ENCODE assay signal across 1 cellular context in genomic region chr5:138466058-138466899, GRCh38.
TF ChIP-seq lines count a peak whose summit lies in the region.

No MANE protein-coding gene starts in this region.

TF ChIP-seq in HepG2, 621 proteins besides CTCF, POLR2A, EP300 and RAD21 (continued from another document and continues in another):
- TF ChIP-seq ZNF280D (CRISPR knock-in tag; IDR thresholded peaks at IDR 0.05) (0 out of 2 replicates have a peak, but pooled peaks have one; percentile 21), ZNF235 (CRISPR knock-in tag; IDR thresholded peaks at IDR 0.05; ENCODE audit: borderline replicate concordance) (no peak; the same call in 1 of the 2 replicates), SIN3A (IDR thresholded peaks at IDR 0.05; ENCODE audit: borderline replicate concordance, low read depth, low read length) (peak; percentile 84; the same call in 1 of the 2 replicates), ZNF776 (CRISPR knock-in tag; IDR thresholded peaks at IDR 0.05) (0 out of 2 replicates have a peak, but pooled peaks have one; percentile 55), ZNF891 (CRISPR knock-in tag; IDR thresholded peaks at IDR 0.05) (peak; percentile 43; the same call in 1 of the 2 replicates), FOSL2 (CRISPR knock-in tag; IDR thresholded peaks at IDR 0.05) (0 out of 2 replicates have a peak, but pooled peaks have one; percentile 22), ZNF124 (CRISPR knock-in tag; IDR thresholded peaks at IDR 0.05) (0 out of 2 replicates have a peak, but pooled peaks have one; percentile 61), MTERF4 (CRISPR knock-in tag; IDR thresholded peaks at IDR 0.05) (peak; percentile 77; the same call in 1 of the 2 replicates), ZNF407 (CRISPR knock-in tag; IDR thresholded peaks at IDR 0.05; ENCODE audit: not compliant biosample characterization) (peak; percentile 20), PCBP2 (optimal IDR thresholded peaks at IDR 0.05; ENCODE audit: low read depth, low read length, poor library complexity, severe bottlenecking) (no peak), THAP11 (CRISPR knock-in tag; IDR thresholded peaks at IDR 0.05) (peak; percentile 49; the same call in 1 of the 2 replicates), ZSCAN30 (CRISPR knock-in tag; IDR thresholded peaks at IDR 0.05) (no peak; the same call in 1 of the 2 replicates), RORA (CRISPR knock-in tag; IDR thresholded peaks at IDR 0.05) (no peak), ZNF746 (CRISPR knock-in tag; IDR thresholded peaks at IDR 0.05) (0 out of 2 replicates have a peak, but pooled peaks have one; percentile 24), KLF16 (CRISPR knock-in tag; IDR thresholded peaks at IDR 0.05) (0 out of 4 replicates have a peak, but pooled peaks of 1 of the 2 experiments have one; percentile 24), ZNF563 (CRISPR knock-in tag; IDR thresholded peaks at IDR 0.05) (peak; percentile 54; the same call in 1 of the 2 replicates), ZNF687 (CRISPR knock-in tag; IDR thresholded peaks at IDR 0.05) (peak; percentile 65), ZBTB1 (CRISPR knock-in tag; IDR thresholded peaks at IDR 0.05; ENCODE audit: borderline replicate concordance) (no peak), ZNF629 (CRISPR knock-in tag; conservative IDR thresholded peaks at IDR 0.05) (no peak), MXI1 (IDR thresholded peaks at IDR 0.05; ENCODE audit: borderline replicate concordance, low read depth, low read length) (peak; percentile 10; the same call in 1 of the 3 replicates), FOXK1 (CRISPR knock-in tag; IDR thresholded peaks at IDR 0.05; ENCODE audit: borderline replicate concordance, low read depth) (0 out of 2 replicates have a peak, but pooled peaks have one; percentile 27), TARDBP (CRISPR knock-in tag; IDR thresholded peaks at IDR 0.05) (peak; percentile 50; the same call in 1 of the 2 replicates), HDAC1 (CRISPR knock-in tag; IDR thresholded peaks at IDR 0.05) (0 out of 2 replicates have a peak, but pooled peaks have one; percentile 32), BCL6 (CRISPR knock-in tag; IDR thresholded peaks at IDR 0.05) (peak; percentile 81), TEAD3 (CRISPR knock-in tag; optimal IDR thresholded peaks at IDR 0.05; ENCODE audit: borderline replicate concordance) (peak; percentile 30)
- TF ChIP-seq, protein P1, sequence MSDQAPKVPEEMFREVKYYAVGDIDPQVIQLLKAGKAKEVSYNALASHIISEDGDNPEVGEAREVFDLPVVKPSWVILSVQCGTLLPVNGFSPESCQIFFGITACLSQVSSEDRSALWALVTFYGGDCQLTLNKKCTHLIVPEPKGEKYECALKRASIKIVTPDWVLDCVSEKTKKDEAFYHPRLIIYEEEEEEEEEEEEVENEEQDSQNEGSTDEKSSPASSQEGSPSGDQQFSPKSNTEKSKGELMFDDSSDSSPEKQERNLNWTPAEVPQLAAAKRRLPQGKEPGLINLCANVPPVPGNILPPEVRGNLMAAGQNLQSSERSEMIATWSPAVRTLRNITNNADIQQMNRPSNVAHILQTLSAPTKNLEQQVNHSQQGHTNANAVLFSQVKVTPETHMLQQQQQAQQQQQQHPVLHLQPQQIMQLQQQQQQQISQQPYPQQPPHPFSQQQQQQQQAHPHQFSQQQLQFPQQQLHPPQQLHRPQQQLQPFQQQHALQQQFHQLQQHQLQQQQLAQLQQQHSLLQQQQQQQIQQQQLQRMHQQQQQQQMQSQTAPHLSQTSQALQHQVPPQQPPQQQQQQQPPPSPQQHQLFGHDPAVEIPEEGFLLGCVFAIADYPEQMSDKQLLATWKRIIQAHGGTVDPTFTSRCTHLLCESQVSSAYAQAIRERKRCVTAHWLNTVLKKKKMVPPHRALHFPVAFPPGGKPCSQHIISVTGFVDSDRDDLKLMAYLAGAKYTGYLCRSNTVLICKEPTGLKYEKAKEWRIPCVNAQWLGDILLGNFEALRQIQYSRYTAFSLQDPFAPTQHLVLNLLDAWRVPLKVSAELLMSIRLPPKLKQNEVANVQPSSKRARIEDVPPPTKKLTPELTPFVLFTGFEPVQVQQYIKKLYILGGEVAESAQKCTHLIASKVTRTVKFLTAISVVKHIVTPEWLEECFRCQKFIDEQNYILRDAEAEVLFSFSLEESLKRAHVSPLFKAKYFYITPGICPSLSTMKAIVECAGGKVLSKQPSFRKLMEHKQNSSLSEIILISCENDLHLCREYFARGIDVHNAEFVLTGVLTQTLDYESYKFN (CRISPR knock-in tag; conservative IDR thresholded peaks at IDR 0.05): peak; percentile 35
- TF ChIP-seq, protein P2, sequence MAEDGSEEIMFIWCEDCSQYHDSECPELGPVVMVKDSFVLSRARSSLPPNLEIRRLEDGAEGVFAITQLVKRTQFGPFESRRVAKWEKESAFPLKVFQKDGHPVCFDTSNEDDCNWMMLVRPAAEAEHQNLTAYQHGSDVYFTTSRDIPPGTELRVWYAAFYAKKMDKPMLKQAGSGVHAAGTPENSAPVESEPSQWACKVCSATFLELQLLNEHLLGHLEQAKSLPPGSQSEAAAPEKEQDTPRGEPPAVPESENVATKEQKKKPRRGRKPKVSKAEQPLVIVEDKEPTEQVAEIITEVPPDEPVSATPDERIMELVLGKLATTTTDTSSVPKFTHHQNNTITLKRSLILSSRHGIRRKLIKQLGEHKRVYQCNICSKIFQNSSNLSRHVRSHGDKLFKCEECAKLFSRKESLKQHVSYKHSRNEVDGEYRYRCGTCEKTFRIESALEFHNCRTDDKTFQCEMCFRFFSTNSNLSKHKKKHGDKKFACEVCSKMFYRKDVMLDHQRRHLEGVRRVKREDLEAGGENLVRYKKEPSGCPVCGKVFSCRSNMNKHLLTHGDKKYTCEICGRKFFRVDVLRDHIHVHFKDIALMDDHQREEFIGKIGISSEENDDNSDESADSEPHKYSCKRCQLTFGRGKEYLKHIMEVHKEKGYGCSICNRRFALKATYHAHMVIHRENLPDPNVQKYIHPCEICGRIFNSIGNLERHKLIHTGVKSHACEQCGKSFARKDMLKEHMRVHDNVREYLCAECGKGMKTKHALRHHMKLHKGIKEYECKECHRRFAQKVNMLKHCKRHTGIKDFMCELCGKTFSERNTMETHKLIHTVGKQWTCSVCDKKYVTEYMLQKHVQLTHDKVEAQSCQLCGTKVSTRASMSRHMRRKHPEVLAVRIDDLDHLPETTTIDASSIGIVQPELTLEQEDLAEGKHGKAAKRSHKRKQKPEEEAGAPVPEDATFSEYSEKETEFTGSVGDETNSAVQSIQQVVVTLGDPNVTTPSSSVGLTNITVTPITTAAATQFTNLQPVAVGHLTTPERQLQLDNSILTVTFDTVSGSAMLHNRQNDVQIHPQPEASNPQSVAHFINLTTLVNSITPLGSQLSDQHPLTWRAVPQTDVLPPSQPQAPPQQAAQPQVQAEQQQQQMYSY (CRISPR knock-in tag; IDR thresholded peaks at IDR 0.05): no peak
- TF ChIP-seq, protein P3, sequence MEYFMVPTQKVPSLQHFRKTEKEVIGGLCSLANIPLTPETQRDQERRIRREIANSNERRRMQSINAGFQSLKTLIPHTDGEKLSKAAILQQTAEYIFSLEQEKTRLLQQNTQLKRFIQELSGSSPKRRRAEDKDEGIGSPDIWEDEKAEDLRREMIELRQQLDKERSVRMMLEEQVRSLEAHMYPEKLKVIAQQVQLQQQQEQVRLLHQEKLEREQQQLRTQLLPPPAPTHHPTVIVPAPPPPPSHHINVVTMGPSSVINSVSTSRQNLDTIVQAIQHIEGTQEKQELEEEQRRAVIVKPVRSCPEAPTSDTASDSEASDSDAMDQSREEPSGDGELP (IDR thresholded peaks at IDR 0.05; ENCODE audit: borderline replicate concordance, low read depth): peak; percentile 95
